Comparison of ENCODE assay signal across 3 cellular contexts in the genomic region with DNA sequence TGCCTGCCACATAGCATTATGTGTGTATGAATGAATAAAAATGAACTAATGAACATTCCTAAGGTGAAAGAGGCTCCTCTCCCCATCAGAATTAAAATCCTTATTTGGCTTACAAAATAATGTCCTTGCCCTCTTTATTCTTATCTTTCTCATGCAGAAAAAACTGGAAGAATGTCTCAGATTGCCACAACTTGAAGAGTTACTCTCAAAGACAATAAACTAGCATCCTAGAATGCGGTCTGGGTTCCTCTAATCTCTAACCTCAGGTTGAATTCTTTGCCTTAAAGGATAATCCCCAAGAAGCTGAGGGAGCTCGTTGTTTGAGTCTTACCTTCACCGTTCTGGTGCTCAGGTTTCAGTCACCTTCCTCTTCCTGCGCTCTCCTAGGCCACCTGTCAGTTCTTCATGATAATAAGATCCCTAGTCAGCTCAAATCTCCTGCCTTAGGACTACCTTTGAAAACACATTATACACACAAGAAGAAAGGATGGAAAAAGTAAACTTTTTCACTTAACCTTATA.
A peak's percentile ranks its signal among the peaks of the same experiment; 100 is the strongest.
TF ChIP-seq lines count a peak whose summit lies in the region.

No MANE protein-coding gene starts in this region.

TF ChIP-seq in GM23338, 12 proteins besides CTCF, POLR2A, EP300 and RAD21 (continued from another document):
- no peak for TF ChIP-seq ZNF114 (CRISPR knock-in tag; IDR thresholded peaks at IDR 0.05)
- TF ChIP-seq, protein P1, sequence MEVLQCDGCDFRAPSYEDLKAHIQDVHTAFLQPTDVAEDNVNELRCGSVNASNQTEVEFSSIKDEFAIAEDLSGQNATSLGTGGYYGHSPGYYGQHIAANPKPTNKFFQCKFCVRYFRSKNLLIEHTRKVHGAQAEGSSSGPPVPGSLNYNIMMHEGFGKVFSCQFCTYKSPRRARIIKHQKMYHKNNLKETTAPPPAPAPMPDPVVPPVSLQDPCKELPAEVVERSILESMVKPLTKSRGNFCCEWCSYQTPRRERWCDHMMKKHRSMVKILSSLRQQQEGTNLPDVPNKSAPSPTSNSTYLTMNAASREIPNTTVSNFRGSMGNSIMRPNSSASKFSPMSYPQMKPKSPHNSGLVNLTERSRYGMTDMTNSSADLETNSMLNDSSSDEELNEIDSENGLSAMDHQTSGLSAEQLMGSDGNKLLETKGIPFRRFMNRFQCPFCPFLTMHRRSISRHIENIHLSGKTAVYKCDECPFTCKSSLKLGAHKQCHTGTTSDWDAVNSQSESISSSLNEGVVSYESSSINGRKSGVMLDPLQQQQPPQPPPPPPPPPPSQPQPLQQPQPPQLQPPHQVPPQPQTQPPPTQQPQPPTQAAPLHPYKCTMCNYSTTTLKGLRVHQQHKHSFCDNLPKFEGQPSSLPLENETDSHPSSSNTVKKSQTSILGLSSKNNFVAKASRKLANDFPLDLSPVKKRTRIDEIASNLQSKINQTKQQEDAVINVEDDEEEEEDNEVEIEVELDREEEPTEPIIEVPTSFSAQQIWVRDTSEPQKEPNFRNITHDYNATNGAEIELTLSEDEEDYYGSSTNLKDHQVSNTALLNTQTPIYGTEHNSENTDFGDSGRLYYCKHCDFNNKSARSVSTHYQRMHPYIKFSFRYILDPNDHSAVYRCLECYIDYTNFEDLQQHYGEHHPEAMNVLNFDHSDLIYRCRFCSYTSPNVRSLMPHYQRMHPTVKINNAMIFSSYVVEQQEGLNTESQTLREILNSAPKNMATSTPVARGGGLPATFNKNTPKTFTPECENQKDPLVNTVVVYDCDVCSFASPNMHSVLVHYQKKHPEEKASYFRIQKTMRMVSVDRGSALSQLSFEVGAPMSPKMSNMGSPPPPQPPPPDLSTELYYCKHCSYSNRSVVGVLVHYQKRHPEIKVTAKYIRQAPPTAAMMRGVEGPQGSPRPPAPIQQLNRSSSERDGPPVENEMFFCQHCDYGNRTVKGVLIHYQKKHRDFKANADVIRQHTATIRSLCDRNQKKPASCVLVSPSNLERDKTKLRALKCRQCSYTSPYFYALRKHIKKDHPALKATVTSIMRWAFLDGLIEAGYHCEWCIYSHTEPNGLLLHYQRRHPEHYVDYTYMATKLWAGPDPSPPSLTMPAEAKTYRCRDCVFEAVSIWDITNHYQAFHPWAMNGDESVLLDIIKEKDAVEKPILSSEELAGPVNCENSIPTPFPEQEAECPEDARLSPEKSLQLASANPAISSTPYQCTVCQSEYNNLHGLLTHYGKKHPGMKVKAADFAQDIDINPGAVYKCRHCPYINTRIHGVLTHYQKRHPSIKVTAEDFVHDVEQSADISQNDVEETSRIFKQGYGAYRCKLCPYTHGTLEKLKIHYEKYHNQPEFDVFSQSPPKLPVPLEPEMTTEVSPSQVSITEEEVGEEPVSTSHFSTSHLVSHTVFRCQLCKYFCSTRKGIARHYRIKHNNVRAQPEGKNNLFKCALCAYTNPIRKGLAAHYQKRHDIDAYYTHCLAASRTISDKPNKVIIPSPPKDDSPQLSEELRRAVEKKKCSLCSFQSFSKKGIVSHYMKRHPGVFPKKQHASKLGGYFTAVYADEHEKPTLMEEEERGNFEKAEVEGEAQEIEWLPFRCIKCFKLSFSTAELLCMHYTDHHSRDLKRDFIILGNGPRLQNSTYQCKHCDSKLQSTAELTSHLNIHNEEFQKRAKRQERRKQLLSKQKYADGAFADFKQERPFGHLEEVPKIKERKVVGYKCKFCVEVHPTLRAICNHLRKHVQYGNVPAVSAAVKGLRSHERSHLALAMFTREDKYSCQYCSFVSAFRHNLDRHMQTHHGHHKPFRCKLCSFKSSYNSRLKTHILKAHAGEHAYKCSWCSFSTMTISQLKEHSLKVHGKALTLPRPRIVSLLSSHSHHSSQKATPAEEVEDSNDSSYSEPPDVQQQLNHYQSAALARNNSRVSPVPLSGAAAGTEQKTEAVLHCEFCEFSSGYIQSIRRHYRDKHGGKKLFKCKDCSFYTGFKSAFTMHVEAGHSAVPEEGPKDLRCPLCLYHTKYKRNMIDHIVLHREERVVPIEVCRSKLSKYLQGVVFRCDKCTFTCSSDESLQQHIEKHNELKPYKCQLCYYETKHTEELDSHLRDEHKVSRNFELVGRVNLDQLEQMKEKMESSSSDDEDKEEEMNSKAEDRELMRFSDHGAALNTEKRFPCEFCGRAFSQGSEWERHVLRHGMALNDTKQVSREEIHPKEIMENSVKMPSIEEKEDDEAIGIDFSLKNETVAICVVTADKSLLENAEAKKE (CRISPR knock-in tag; IDR thresholded peaks at IDR 0.05), result peak; percentile 91

TF ChIP-seq in HCT116, 20 proteins besides CTCF, POLR2A, EP300 and RAD21 (continued from another document):
- TF ChIP-seq, protein P2, sequence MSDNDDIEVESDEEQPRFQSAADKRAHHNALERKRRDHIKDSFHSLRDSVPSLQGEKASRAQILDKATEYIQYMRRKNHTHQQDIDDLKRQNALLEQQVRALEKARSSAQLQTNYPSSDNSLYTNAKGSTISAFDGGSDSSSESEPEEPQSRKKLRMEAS (IDR thresholded peaks at IDR 0.05), result no peak
- TF ChIP-seq POLR2AphosphoS5 (IDR thresholded peaks at IDR 0.05; ENCODE audit: low read depth, low read length) (no peak), TCF7L2 (IDR thresholded peaks at IDR 0.05; ENCODE audit: borderline replicate concordance, extremely low read depth, insufficient read depth, insufficient read length) (no peak)
- TF ChIP-seq, protein P3, sequence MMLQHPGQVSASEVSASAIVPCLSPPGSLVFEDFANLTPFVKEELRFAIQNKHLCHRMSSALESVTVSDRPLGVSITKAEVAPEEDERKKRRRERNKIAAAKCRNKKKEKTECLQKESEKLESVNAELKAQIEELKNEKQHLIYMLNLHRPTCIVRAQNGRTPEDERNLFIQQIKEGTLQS (IDR thresholded peaks at IDR 0.05), result no peak

TF ChIP-seq in WTC11, 78 proteins besides CTCF, POLR2A, EP300 and RAD21 (continued from another document):
- TF ChIP-seq, protein P4, sequence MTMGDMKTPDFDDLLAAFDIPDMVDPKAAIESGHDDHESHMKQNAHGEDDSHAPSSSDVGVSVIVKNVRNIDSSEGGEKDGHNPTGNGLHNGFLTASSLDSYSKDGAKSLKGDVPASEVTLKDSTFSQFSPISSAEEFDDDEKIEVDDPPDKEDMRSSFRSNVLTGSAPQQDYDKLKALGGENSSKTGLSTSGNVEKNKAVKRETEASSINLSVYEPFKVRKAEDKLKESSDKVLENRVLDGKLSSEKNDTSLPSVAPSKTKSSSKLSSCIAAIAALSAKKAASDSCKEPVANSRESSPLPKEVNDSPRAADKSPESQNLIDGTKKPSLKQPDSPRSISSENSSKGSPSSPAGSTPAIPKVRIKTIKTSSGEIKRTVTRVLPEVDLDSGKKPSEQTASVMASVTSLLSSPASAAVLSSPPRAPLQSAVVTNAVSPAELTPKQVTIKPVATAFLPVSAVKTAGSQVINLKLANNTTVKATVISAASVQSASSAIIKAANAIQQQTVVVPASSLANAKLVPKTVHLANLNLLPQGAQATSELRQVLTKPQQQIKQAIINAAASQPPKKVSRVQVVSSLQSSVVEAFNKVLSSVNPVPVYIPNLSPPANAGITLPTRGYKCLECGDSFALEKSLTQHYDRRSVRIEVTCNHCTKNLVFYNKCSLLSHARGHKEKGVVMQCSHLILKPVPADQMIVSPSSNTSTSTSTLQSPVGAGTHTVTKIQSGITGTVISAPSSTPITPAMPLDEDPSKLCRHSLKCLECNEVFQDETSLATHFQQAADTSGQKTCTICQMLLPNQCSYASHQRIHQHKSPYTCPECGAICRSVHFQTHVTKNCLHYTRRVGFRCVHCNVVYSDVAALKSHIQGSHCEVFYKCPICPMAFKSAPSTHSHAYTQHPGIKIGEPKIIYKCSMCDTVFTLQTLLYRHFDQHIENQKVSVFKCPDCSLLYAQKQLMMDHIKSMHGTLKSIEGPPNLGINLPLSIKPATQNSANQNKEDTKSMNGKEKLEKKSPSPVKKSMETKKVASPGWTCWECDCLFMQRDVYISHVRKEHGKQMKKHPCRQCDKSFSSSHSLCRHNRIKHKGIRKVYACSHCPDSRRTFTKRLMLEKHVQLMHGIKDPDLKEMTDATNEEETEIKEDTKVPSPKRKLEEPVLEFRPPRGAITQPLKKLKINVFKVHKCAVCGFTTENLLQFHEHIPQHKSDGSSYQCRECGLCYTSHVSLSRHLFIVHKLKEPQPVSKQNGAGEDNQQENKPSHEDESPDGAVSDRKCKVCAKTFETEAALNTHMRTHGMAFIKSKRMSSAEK (CRISPR knock-in tag; IDR thresholded peaks at IDR 0.05; ENCODE audit: borderline replicate concordance), result no peak
- TF ChIP-seq SMAD4 (CRISPR knock-in tag; IDR thresholded peaks at IDR 0.05) (no peak), NFYB (CRISPR knock-in tag; conservative IDR thresholded peaks at IDR 0.05; ENCODE audit: low read depth) (no peak)
